Comparison of ENCODE assay signal across 16 cellular contexts in the genomic region with DNA sequence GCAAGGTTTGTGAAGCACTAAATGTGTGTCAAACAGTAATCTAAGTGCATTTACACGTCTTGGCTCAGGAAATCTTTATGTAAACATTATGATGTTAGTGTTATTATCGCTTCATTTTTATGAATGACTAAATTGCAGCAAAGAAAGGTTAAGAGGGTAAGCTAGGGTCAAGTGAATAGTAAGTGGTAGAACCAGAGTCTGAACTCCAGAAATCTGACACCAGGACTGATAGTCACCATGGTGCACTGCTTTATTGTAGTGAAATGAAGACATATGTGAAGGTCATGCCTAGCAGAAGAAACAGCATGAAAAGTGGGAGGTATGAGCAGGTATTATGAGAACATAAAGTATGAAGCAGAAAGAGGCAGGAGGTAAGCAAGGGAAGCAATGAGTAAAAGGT.
DNase-seq lines count a peak whose midpoint lies in the region; ATAC-seq and TF ChIP-seq lines count a peak whose summit lies in the region.
"Had no signal": no experiment of that assay in that cellular context is flagged by ENCODE, and none has a peak within 500 bp of the region (broad histone marks: within the 10 kb centered on the region; RNA-seq: fewer than 3 reads in every experiment).

No MANE protein-coding gene starts in this region.

- ATAC-seq in left lung (peak; percentile 93), gastroesophageal sphincter (no peak)

- H3K23ac ChIP-seq in neuronal stem cell (ENCODE audit: low read depth, low read length, poor library complexity): no peak overlapping the region

- no peak overlapping the region for H2BK120ac ChIP-seq in neuronal stem cell (ENCODE audit: low read depth, low read length)

- H3K4ac ChIP-seq in neuronal stem cell (ENCODE audit: low read length): no peak overlapping the region

- no peaks in the 10 kb centered on the region for H3K27me3 ChIP-seq in left lung
- no peaks in the 10 kb centered on the region for H3K27me3 ChIP-seq in Karpas-422 (ENCODE audit: low read length)
- H3K27me3 ChIP-seq in A673 (replicated peaks; ENCODE audit: insufficient read depth, low read depth, low read length, poor library complexity): no peaks in the 10 kb centered on the region
- H3K27me3 ChIP-seq in neuronal stem cell (ENCODE audit: control insufficient read depth in 3 of 3, insufficient read depth in 3 of 3, low read depth in 1 of 3, low read length in 3 of 3): no peaks in the 10 kb centered on the region
- H3K27me3 ChIP-seq in gastroesophageal sphincter: no peaks in the 10 kb centered on the region
- H3K27me3 ChIP-seq: SJSA1 had no signal

- H2AK5ac ChIP-seq in neuronal stem cell (ENCODE audit: low read depth, low read length): no peak overlapping the region

- no peaks in the 10 kb centered on the region for H3K36me3 ChIP-seq in left lung
- H3K36me3 ChIP-seq in Karpas-422 (ENCODE audit: insufficient read depth, low read length): no peaks in the 10 kb centered on the region
- no peaks in the 10 kb centered on the region for H3K36me3 ChIP-seq in A673 (ENCODE audit: insufficient read depth, low read length, poor library complexity, severe bottlenecking)
- no peaks in the 10 kb centered on the region for H3K36me3 ChIP-seq in neuronal stem cell (replicated peaks in 1 of 2; ENCODE audit: control insufficient read depth in 2 of 2, insufficient read depth in 2 of 2, low read length in 2 of 2)
- H3K36me3 ChIP-seq in gastroesophageal sphincter: no peaks in the 10 kb centered on the region
- H3K36me3 ChIP-seq: SJSA1 had no signal

- no peak for TF ChIP-seq EP300 in gastroesophageal sphincter (IDR thresholded peaks at IDR 0.05)

- no peaks in the 10 kb centered on the region for H4K20me1 ChIP-seq in Karpas-422 (ENCODE audit: insufficient read depth, low read depth, low read length)

- TF ChIP-seq POLR2A in gastroesophageal sphincter (IDR thresholded peaks at IDR 0.05): no peak

- H3K9me3 ChIP-seq in left lung (peaks cover 0 to 14% of the 10 kb centered on the region in 2 donors), Karpas-422 (ENCODE audit: low read length) (no peaks in the 10 kb centered on the region), A673 (ENCODE audit: low read depth, low read length, poor library complexity, severe bottlenecking) (no peaks in the 10 kb centered on the region), neuronal stem cell (replicated peaks in 1 of 2; ENCODE audit: control insufficient read depth in 2 of 2, insufficient read depth in 1 of 2, low read depth in 1 of 2, low read length in 2 of 2) (no peaks in the 10 kb centered on the region), gastroesophageal sphincter (no peaks in the 10 kb centered on the region)
- H3K9me3 ChIP-seq: SJSA1 had no signal

- DNase-seq in DMS53 (lab: John Stamatoyannopoulos, UW) (peak; percentile 92), NCI-H1417 treated with DMSO at 0.1 percent for 48 hours (lab: John Stamatoyannopoulos, UW) (peak; percentile 30), NCI-H69 (lab: John Stamatoyannopoulos, UW) (peak; percentile 75), left lung (no peak), Karpas-422 (no peak), A673 (ENCODE audit: low spot score) (no peak), neuronal stem cell (ENCODE audit: low spot score) (no peak)
- DNase-seq: COR-L47, DMS153, NCI-H2107, NCI-H446, OCI-M1 had no signal

- BruUV-seq in A673 (replicated peaks; lab: Mats Ljungman, UMichigan): no TSS peak

- H3K4me1 ChIP-seq in left lung: no peaks in the 10 kb centered on the region
- H3K4me1 ChIP-seq in Karpas-422 (ENCODE audit: low read length): no peaks in the 10 kb centered on the region
- H3K4me1 ChIP-seq in A673 (ENCODE audit: insufficient read depth, low read length, poor library complexity, severe bottlenecking): no peaks in the 10 kb centered on the region
- H3K4me1 ChIP-seq in neuronal stem cell (ENCODE audit: control insufficient read depth in 2 of 2, insufficient read depth in 1 of 2, low read depth in 1 of 2, low read length in 2 of 2): no peaks in the 10 kb centered on the region
- H3K4me1 ChIP-seq in gastroesophageal sphincter: no peaks in the 10 kb centered on the region
- H3K4me1 ChIP-seq: SJSA1 had no signal

- intact Hi-C loops in left lung (cut with DNase I) (no loop called here), A673 (cut with micrococcal nuclease; ENCODE audit: unreplicated experiment) (no loop called here)

- H3K18ac ChIP-seq in neuronal stem cell (ENCODE audit: low read length): no peak overlapping the region

- no peak overlapping the region for H4K91ac ChIP-seq in neuronal stem cell (ENCODE audit: low read depth, low read length, poor library complexity)

- TF ChIP-seq CTCF in left lung (IDR thresholded peaks at IDR 0.05) (no peak), A673 (conservative IDR thresholded peaks at IDR 0.05; ENCODE audit: low read depth, low read length) (no peak), gastroesophageal sphincter (IDR thresholded peaks at IDR 0.05) (no peak)

- POLR2A ChIA-PET in A673 (lab: Charles Lee; ENCODE audit: low non-redundant PET): no interaction called here

- H2BK5ac ChIP-seq in neuronal stem cell (ENCODE audit: low read length): no peak overlapping the region

- H3K9ac ChIP-seq in Karpas-422 (ENCODE audit: low read length) (no peak overlapping the region), neuronal stem cell (ENCODE audit: low read depth, low read length, poor library complexity) (no peak overlapping the region)

- H2BK12ac ChIP-seq in neuronal stem cell (ENCODE audit: low read length): no peak overlapping the region

- no peak overlapping the region for H4K8ac ChIP-seq in neuronal stem cell (ENCODE audit: low read depth, low read length)

- CTCF ChIA-PET in A673 (lab: Charles Lee): no interaction called here

- no peaks in the 10 kb centered on the region for H3K9me2 ChIP-seq in Karpas-422 (replicated peaks; ENCODE audit: insufficient read depth, low read length)

- H3K79me2 ChIP-seq in Karpas-422 (ENCODE audit: low read length): no peaks in the 10 kb centered on the region

- H3K4me2 ChIP-seq in Karpas-422 (ENCODE audit: low read depth, low read length, poor library complexity, severe bottlenecking) (no peak overlapping the region), neuronal stem cell (ENCODE audit: insufficient read depth, low read length, poor library complexity, severe bottlenecking) (no peak overlapping the region)

- H3K14ac ChIP-seq in neuronal stem cell (ENCODE audit: low read length): no peak overlapping the region

- H3K4me3 ChIP-seq in left lung (no peak overlapping the region), Karpas-422 (ENCODE audit: low read length) (no peak overlapping the region), A673 (ENCODE audit: low read depth, low read length, poor library complexity, severe bottlenecking) (no peak overlapping the region), neuronal stem cell (ENCODE audit: low read length in 2 of 2) (no peak overlapping the region), gastroesophageal sphincter (no peak overlapping the region)
- H3K4me3 ChIP-seq: SJSA1 had no signal

- H2BK15ac ChIP-seq in neuronal stem cell (ENCODE audit: low read length): no peak overlapping the region

- no peak overlapping the region for H3K27ac ChIP-seq in left lung
- H3K27ac ChIP-seq in Karpas-422 (ENCODE audit: low read length): no peak overlapping the region
- no peak overlapping the region for H3K27ac ChIP-seq in A673 (ENCODE audit: low read depth, low read length, poor library complexity, severe bottlenecking)
- no peak overlapping the region for H3K27ac ChIP-seq in neuronal stem cell (replicated peaks; ENCODE audit: low read length)
- H3K27ac ChIP-seq in gastroesophageal sphincter: no peak overlapping the region
- H3K27ac ChIP-seq: C4-2B, RWPE1, SJSA1 had no signal

- H3K79me1 ChIP-seq in neuronal stem cell (ENCODE audit: low read depth, low read length): no peaks in the 10 kb centered on the region

- WGBS in neuronal stem cell (ENCODE audit: extremely low coverage in 2 of 2, insufficient read length in 2 of 2, insufficient replicate concordance in 1 of 2), 2 donors: no CpG with 5 or more reads among the region's 2 CpGs
- 11 to 12% methylated on average over 2 of the region's 2 CpGs for WGBS in gastroesophageal sphincter (ENCODE audit: low coverage in 1 of 2), 2 donors

- H2AFZ ChIP-seq in Karpas-422 (ENCODE audit: low read length): no peak overlapping the region
- H2AFZ ChIP-seq in neuronal stem cell (ENCODE audit: low read length): no peak overlapping the region

Comparison
In these comparisons a context has a peak if more than half of its experiments do, and no peak if none do; other contexts are left out.
1. DNase-seq: peak in DMS53 (single experiment), NCI-H1417 treated with DMSO at 0.1 percent for 48 hours (single experiment) and NCI-H69 (single experiment); none in left lung (0 of 2), Karpas-422 (single experiment), A673 (single experiment) and neuronal stem cell (single experiment).